In genomic region chr20:325043-325888, GRCh38 we compare ENCODE assay signal across 8 cellular contexts. TPM values are rescaled to one million over a fixed set of nuclear protein-coding genes. Genes with fewer than 3 reads are reported as not detected.
DNase-seq lines count a peak whose midpoint lies in the region; ATAC-seq and TF ChIP-seq lines count a peak whose summit lies in the region.

SOX12 (plus strand) TSS chr20:325552; CDS start chr20:325925, 373 bp downstream.

- H3K9me3 ChIP-seq in left ventricle myocardium inferior (replicated peaks) (no peaks in the 10 kb centered on the region), prostate gland (no peaks in the 10 kb centered on the region)

- H3K4me3 Mint-ChIP-seq in T-helper 1 cell treated with Interleukin-12 subunit alpha and Interleukin-12 subunit beta and Interleukin-4 antibody, amounts not matched to agents 30 μg/mL and 1 μg/mL, for 36 hours: peak within 1 kb of the TSS; percentile 86

- peak within 1 kb of the TSS; percentile 72 for H3K27ac Mint-ChIP-seq in T-helper 1 cell treated with Interleukin-12 subunit alpha and Interleukin-12 subunit beta and Interleukin-4 antibody, amounts not matched to agents 30 μg/mL and 1 μg/mL, for 36 hours

- peak; percentile 47 for TF ChIP-seq POLR2A in prostate gland (IDR thresholded peaks at IDR 0.05)

- H3K4me3 ChIP-seq in left ventricle myocardium inferior: peak within 1 kb of the TSS; percentile 83
- peak within 1 kb of the TSS; percentile 69 to 76 for H3K4me3 ChIP-seq in prostate gland
- H3K4me3 ChIP-seq in urinary bladder (ENCODE audit: low read depth, low read length): peak within 1 kb of the TSS; percentile 79

- no peaks in the 10 kb centered on the region for H3K9me3 Mint-ChIP-seq in T-helper 1 cell treated with Interleukin-12 subunit alpha and Interleukin-12 subunit beta and Interleukin-4 antibody, amounts not matched to agents 30 μg/mL and 1 μg/mL, for 36 hours

- peaks cover 58% of the 10 kb centered on the region for H3K4me1 ChIP-seq in left ventricle myocardium inferior
- peaks cover 4% of the 10 kb centered on the region for H3K4me1 ChIP-seq in prostate gland (replicated peaks)
- no peaks in the 10 kb centered on the region for H3K4me1 ChIP-seq in urinary bladder (ENCODE audit: insufficient read depth)

- H3K36me3 Mint-ChIP-seq in T-helper 1 cell treated with Interleukin-12 subunit alpha and Interleukin-12 subunit beta and Interleukin-4 antibody, amounts not matched to agents 30 μg/mL and 1 μg/mL, for 36 hours (ENCODE audit: low read depth): peaks cover under 1% of the 10 kb centered on the region

- WGBS in prostate gland: under 1% methylated on average over 105 of the region's 106 CpGs
- under 1% methylated on average over 106 of the region's 106 CpGs for WGBS in urinary bladder

- TF ChIP-seq CTCF in left ventricle myocardium inferior (IDR thresholded peaks at IDR 0.05; ENCODE audit: borderline replicate concordance) (no peak), prostate gland (IDR thresholded peaks at IDR 0.05) (peak in 1 of 4 experiments; percentile 5)

- H3K4me1 Mint-ChIP-seq in T-helper 1 cell treated with Interleukin-12 subunit alpha and Interleukin-12 subunit beta and Interleukin-4 antibody, amounts not matched to agents 30 μg/mL and 1 μg/mL, for 36 hours (ENCODE audit: low read depth): peaks cover 10% of the 10 kb centered on the region

- H3K27me3 Mint-ChIP-seq in T-helper 1 cell treated with Interleukin-12 subunit alpha and Interleukin-12 subunit beta and Interleukin-4 antibody, amounts not matched to agents 30 μg/mL and 1 μg/mL, for 36 hours (ENCODE audit: low read depth): peaks cover 5% of the 10 kb centered on the region

- peak; percentile 71 for ATAC-seq in GM18502 (IDR thresholded peaks at IDR 0.05; ENCODE audit: poor library complexity, unreplicated experiment)
- peak; percentile 59 for ATAC-seq in HG02938 (IDR thresholded peaks at IDR 0.05; ENCODE audit: unreplicated experiment)

- DNase-seq in NCI-H1694 treated with DMSO at 0.1 percent for 48 hours (lab: John Stamatoyannopoulos, UW): peak; percentile 82
- peak; percentile 98 for DNase-seq in left ventricle myocardium inferior
- peak; percentile 95 for DNase-seq in prostate gland (ENCODE audit: low spot score)

- intact Hi-C loops in left ventricle myocardium inferior (cut with micrococcal nuclease) (no loop called here), prostate gland (cut with DNase I) (loop anchor here (2.0 kb wide), 1 partner anchor 28 kb away; the partner anchor contains the start of gene ZCCHC3)

- H3K27me3 ChIP-seq in left ventricle myocardium inferior (ENCODE audit: low read depth): no peaks in the 10 kb centered on the region
- H3K27me3 ChIP-seq in prostate gland (replicated peaks; ENCODE audit: insufficient read depth): no peaks in the 10 kb centered on the region

- H3K36me3 ChIP-seq in left ventricle myocardium inferior (peaks cover 2% of the 10 kb centered on the region), prostate gland (no peaks in the 10 kb centered on the region), urinary bladder (ENCODE audit: insufficient read depth) (no peaks in the 10 kb centered on the region)

- H3K27ac ChIP-seq in angular gyrus (ENCODE audit: low read depth, low read length) (peak within 1 kb of the TSS; percentile 92), left ventricle myocardium inferior (replicated peaks) (peak within 1 kb of the TSS; percentile 98), prostate gland (peak within 1 kb of the TSS; percentile 93 to 97), urinary bladder (ENCODE audit: low read depth) (peak within 1 kb of the TSS; percentile 94)

RNA-seq across cellular contexts. Expression of gene SOX12, which starts in this region (rescaled TPM):
- 12.3 TPM for total RNA-seq in left ventricle myocardium inferior
- 10 to 100 TPM; 10.7 to 21.0 TPM for total RNA-seq in prostate gland
- total RNA-seq in urinary bladder: 3.4 TPM
- polyA plus RNA-seq in urinary bladder: 11.1 TPM

Comparison
In these comparisons a context has a peak if more than half of its experiments do, and no peak if none do; other contexts are left out.
1. Peak in every context shown above with its lines: DNase-seq, ATAC-seq, H3K4me3 ChIP-seq and H3K27ac ChIP-seq.